Comparison of ENCODE assay signal across 19 cellular contexts in genomic region chr1:80893140-80893539, GRCh38.
DNase-seq lines count a peak whose midpoint lies in the region; ATAC-seq and TF ChIP-seq lines count a peak whose summit lies in the region.
"Had no signal": no experiment of that assay in that cellular context is flagged by ENCODE, and none has a peak within 500 bp of the region (broad histone marks: within the 10 kb centered on the region; RNA-seq: fewer than 3 reads in every experiment).

No MANE protein-coding gene starts in this region.

- H3K23ac ChIP-seq in mesenchymal stem cell (ENCODE audit: low read length in 2 of 2), result no peak overlapping the region

- no peak overlapping the region for H2BK12ac ChIP-seq in mesenchymal stem cell (ENCODE audit: low read length in 2 of 2)

- no peaks in the 10 kb centered on the region for H3K79me1 ChIP-seq in mesenchymal stem cell (replicated peaks; ENCODE audit: low read length, poor library complexity, severe bottlenecking)

- no peak overlapping the region for H2BK5ac ChIP-seq in mesenchymal stem cell (ENCODE audit: low read depth, low read length, poor library complexity, severe bottlenecking)

- H3K4me1 Mint-ChIP-seq in WTC11, result peaks cover 35% of the 10 kb centered on the region
- H3K4me1 Mint-ChIP-seq: activated CD4-positive, alpha-beta T cell treated with anti-CD3 and anti-CD28 coated beads for 36 hours; activated naive CD8-positive, alpha-beta T cell treated with anti-CD3 and anti-CD28 coated beads for 36 hours had no signal

- 51 to 64% methylated on average over 2 of the region's 2 CpGs for WGBS in heart right ventricle, 2 donors
- 65% methylated on average over 1 of the region's 2 CpGs for WGBS in mesenchymal stem cell

- no peak overlapping the region for H3K27ac Mint-ChIP-seq in WTC11
- H3K27ac Mint-ChIP-seq: activated CD4-positive, alpha-beta T cell treated with anti-CD3 and anti-CD28 coated beads for 36 hours; activated naive CD8-positive, alpha-beta T cell treated with anti-CD3 and anti-CD28 coated beads for 36 hours; CD4-positive, alpha-beta T cell had no signal

- POLR2A ChIA-PET in WTC11 (lab: Charles Lee), result no interaction called here

- no peak overlapping the region for H4K91ac ChIP-seq in mesenchymal stem cell (ENCODE audit: low read length)

- H4K8ac ChIP-seq in mesenchymal stem cell (ENCODE audit: low read length), result no peak overlapping the region

- H3K4me1 ChIP-seq in cardiac muscle cell (ENCODE audit: low read depth) (peaks cover 14% of the 10 kb centered on the region), heart right ventricle (peaks cover 0 to 7% (median 0%) of the 10 kb centered on the region in 9 donors), mesenchymal stem cell (ENCODE audit: control insufficient read depth, insufficient read depth, low read depth, low read length) (no peaks in the 10 kb centered on the region)
- H3K4me1 ChIP-seq: heart left ventricle, right lobe of liver had no signal

- H3K36me3 Mint-ChIP-seq in WTC11, result no peaks in the 10 kb centered on the region
- H3K36me3 Mint-ChIP-seq: activated naive CD8-positive, alpha-beta T cell treated with anti-CD3 and anti-CD28 coated beads for 36 hours had no signal

- no peak overlapping the region for H3K18ac ChIP-seq in mesenchymal stem cell (ENCODE audit: low read depth in 1 of 2, low read length in 2 of 2)

- CTCF ChIA-PET in WTC11 (lab: Charles Lee), result no interaction called here

- H3K9ac ChIP-seq in mesenchymal stem cell (ENCODE audit: low read length), result peak overlapping the region; percentile 12
- H3K9ac ChIP-seq: GM23248 had no signal

- intact Hi-C loops in heart right ventricle (cut with DNase I), result no loop called here

- no peak overlapping the region for H3K4me2 ChIP-seq in mesenchymal stem cell (ENCODE audit: low read length, poor library complexity, severe bottlenecking)

- H3K27me3 ChIP-seq in cardiac muscle cell (no peaks in the 10 kb centered on the region), heart right ventricle (no peaks in the 10 kb centered on the region), mesenchymal stem cell (ENCODE audit: control insufficient read depth in 1 of 2, insufficient read depth in 1 of 2, low read length in 2 of 2) (no peaks in the 10 kb centered on the region)
- H3K27me3 ChIP-seq: heart left ventricle, right lobe of liver had no signal

- peak overlapping the region; percentile 4; the same call in 1 of the 2 replicates for H3K4me3 Mint-ChIP-seq in WTC11
- H3K4me3 Mint-ChIP-seq: activated CD4-positive, alpha-beta T cell treated with anti-CD3 and anti-CD28 coated beads for 36 hours; activated naive CD8-positive, alpha-beta T cell treated with anti-CD3 and anti-CD28 coated beads for 36 hours; CD4-positive, alpha-beta T cell had no signal

- H3K4ac ChIP-seq in mesenchymal stem cell (ENCODE audit: low read depth in 1 of 2, low read length in 2 of 2), result no peak overlapping the region

- no peak overlapping the region for H3K14ac ChIP-seq in mesenchymal stem cell (ENCODE audit: low read length in 2 of 2)

- no peak overlapping the region for H2BK120ac ChIP-seq in mesenchymal stem cell (ENCODE audit: low read depth, low read length)

- no peak overlapping the region for H2AFZ ChIP-seq in mesenchymal stem cell (ENCODE audit: low read depth, low read length)
- H2AFZ ChIP-seq: GM23248 had no signal

- no peak overlapping the region for H2AK5ac ChIP-seq in mesenchymal stem cell (ENCODE audit: low read length, severe bottlenecking)

- H3K27me3 Mint-ChIP-seq in WTC11 (ENCODE audit: low read depth), result no peaks in the 10 kb centered on the region
- H3K27me3 Mint-ChIP-seq: activated CD4-positive, alpha-beta T cell treated with anti-CD3 and anti-CD28 coated beads for 36 hours; activated naive CD8-positive, alpha-beta T cell treated with anti-CD3 and anti-CD28 coated beads for 36 hours; CD4-positive, alpha-beta T cell had no signal

- H3K9me3 ChIP-seq in cardiac muscle cell (ENCODE audit: low read depth), result no peaks in the 10 kb centered on the region
- H3K9me3 ChIP-seq in heart right ventricle, result no peaks in the 10 kb centered on the region
- H3K9me3 ChIP-seq in mesenchymal stem cell (ENCODE audit: control insufficient read depth, low read length), result no peaks in the 10 kb centered on the region
- H3K9me3 ChIP-seq: heart left ventricle, right lobe of liver had no signal

- ATAC-seq in heart right ventricle, result no peak
- no peak for ATAC-seq in WTC11
- ATAC-seq: activated CD4-positive, alpha-beta T cell treated with anti-CD3 and anti-CD28 coated beads for 36 hours; heart left ventricle; left colon had no signal

- H3K27ac ChIP-seq in cardiac muscle cell (peak overlapping the region; percentile 47), heart right ventricle (no peak overlapping the region), mesenchymal stem cell (ENCODE audit: low read length, poor library complexity, severe bottlenecking) (no peak overlapping the region)
- H3K27ac ChIP-seq: GM23248, heart left ventricle, right lobe of liver had no signal

- H3K36me3 ChIP-seq in cardiac muscle cell (no peaks in the 10 kb centered on the region), heart right ventricle (no peaks in the 10 kb centered on the region), mesenchymal stem cell (ENCODE audit: control insufficient read depth in 1 of 2, insufficient read depth in 2 of 2, low read depth in 1 of 2, low read length in 2 of 2) (no peaks in the 10 kb centered on the region)
- H3K36me3 ChIP-seq: heart left ventricle, right lobe of liver had no signal

- DNase-seq in cardiac muscle cell (ENCODE audit: low read depth in 1 of 2, low spot score in 1 of 2), result peak; percentile 4 to 69
- DNase-seq in heart right ventricle, result no peak
- no peak for DNase-seq in WTC11 (ENCODE audit: low spot score)
- peak; percentile 54 for DNase-seq in mesenchymal stem cell
- DNase-seq in NCI-H1694 (lab: John Stamatoyannopoulos, UW), result no peak
- DNase-seq in NK-92 treated with Interleukin-12 subunit alpha and Interleukin-12 subunit beta, amount 100 ng/mL, for 24 hours (lab: John Stamatoyannopoulos, UW), result no peak
- DNase-seq in NCI-H1694 treated with DMSO at 0.1 percent for 48 hours (lab: John Stamatoyannopoulos, UW), result no peak
- DNase-seq in activated CD4-positive, alpha-beta T cell treated with anti-CD3 and anti-CD28 coated beads, Interleukin-2, amount 50 U/mL, for 1 hour, result no peak
- DNase-seq: activated CD4-positive, alpha-beta T cell treated with anti-CD3 and anti-CD28 coated beads for 36 hours; activated naive CD8-positive, alpha-beta T cell treated with anti-CD3 and anti-CD28 coated beads for 36 hours; activated T-cell treated with anti-CD3 and anti-CD28 coated beads for 4 hours; CD4-positive, alpha-beta T cell; GM23248; heart left ventricle; left colon; NCI-H2081 treated with DMSO at 0.1 percent for 48 hours; NCI-H69; right lobe of liver; stimulated activated CD4-positive, alpha-beta T cell treated with anti-CD3 and anti-CD28 coated beads, Interleukin-2, amount 100 ng/mL, for 48 hours had no signal

- TF ChIP-seq CTCF in cardiac muscle cell (IDR thresholded peaks at IDR 0.05; ENCODE audit: low read depth, low read length), result no peak
- no peak for TF ChIP-seq CTCF in heart right ventricle (IDR thresholded peaks at IDR 0.05)
- no peak for TF ChIP-seq CTCF in WTC11 (IDR thresholded peaks at IDR 0.05)

- H3K9me3 Mint-ChIP-seq in WTC11, result no peaks in the 10 kb centered on the region

- no peak overlapping the region for H3K4me3 ChIP-seq in cardiac muscle cell
- H3K4me3 ChIP-seq in heart right ventricle, result no peak overlapping the region
- H3K4me3 ChIP-seq in mesenchymal stem cell (ENCODE audit: insufficient read depth in 1 of 2, low read depth in 1 of 2, low read length in 2 of 2), result no peak overlapping the region
- H3K4me3 ChIP-seq: GM23248, heart left ventricle, right lobe of liver had no signal

- H2BK15ac ChIP-seq in mesenchymal stem cell (ENCODE audit: low read depth, poor library complexity, severe bottlenecking), result no peak overlapping the region

TF ChIP-seq in WTC11, 78 proteins besides CTCF, POLR2A, EP300 and RAD21 (continues in another document):
- TF ChIP-seq, protein P1, sequence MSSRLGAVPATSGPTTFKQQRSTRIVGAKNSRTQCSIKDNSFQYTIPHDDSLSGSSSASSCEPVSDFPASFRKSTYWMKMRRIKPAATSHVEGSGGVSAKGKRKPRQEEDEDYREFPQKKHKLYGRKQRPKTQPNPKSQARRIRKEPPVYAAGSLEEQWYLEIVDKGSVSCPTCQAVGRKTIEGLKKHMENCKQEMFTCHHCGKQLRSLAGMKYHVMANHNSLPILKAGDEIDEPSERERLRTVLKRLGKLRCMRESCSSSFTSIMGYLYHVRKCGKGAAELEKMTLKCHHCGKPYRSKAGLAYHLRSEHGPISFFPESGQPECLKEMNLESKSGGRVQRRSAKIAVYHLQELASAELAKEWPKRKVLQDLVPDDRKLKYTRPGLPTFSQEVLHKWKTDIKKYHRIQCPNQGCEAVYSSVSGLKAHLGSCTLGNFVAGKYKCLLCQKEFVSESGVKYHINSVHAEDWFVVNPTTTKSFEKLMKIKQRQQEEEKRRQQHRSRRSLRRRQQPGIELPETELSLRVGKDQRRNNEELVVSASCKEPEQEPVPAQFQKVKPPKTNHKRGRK (CRISPR knock-in tag; IDR thresholded peaks at IDR 0.05; ENCODE audit: borderline replicate concordance), result no peak
- TF ChIP-seq PREB (CRISPR knock-in tag; IDR thresholded peaks at IDR 0.05; ENCODE audit: borderline replicate concordance) (no peak), SMAD4 (CRISPR knock-in tag; IDR thresholded peaks at IDR 0.05) (no peak), ZNF121 (CRISPR knock-in tag; IDR thresholded peaks at IDR 0.05) (no peak), GABPB1 (CRISPR knock-in tag; IDR thresholded peaks at IDR 0.05) (no peak), ZNF263 (CRISPR knock-in tag; IDR thresholded peaks at IDR 0.05; ENCODE audit: low read depth) (no peak), ZNF138 (CRISPR knock-in tag; conservative IDR thresholded peaks at IDR 0.05) (no peak), NFYB (CRISPR knock-in tag; conservative IDR thresholded peaks at IDR 0.05; ENCODE audit: low read depth) (no peak), MLX (CRISPR knock-in tag; IDR thresholded peaks at IDR 0.05) (no peak)

Comparison
In these comparisons a context has a peak if more than half of its experiments do, and no peak if none do; other contexts are left out.
1. DNase-seq: peak in cardiac muscle cell (2 of 2) and mesenchymal stem cell (single experiment); none in heart right ventricle (0 of 2), WTC11 (single experiment), NCI-H1694 (single experiment), NK-92 treated with Interleukin-12 subunit alpha and Interleukin-12 subunit beta, amount 100 ng/mL, for 24 hours (single experiment), NCI-H1694 treated with DMSO at 0.1 percent for 48 hours (single experiment) and activated CD4-positive, alpha-beta T cell treated with anti-CD3 and anti-CD28 coated beads, Interleukin-2, amount 50 U/mL, for 1 hour (single experiment).